Comparison of ENCODE assay signal across 22 cellular contexts in genomic region chr6:163679012-163679660, GRCh38.
DNase-seq lines count a peak whose midpoint lies in the region; ATAC-seq, FAIRE-seq and TF ChIP-seq lines count a peak whose summit lies in the region.
"Had no signal": no experiment of that assay in that cellular context is flagged by ENCODE, and none has a peak within 500 bp of the region (broad histone marks: within the 10 kb centered on the region; RNA-seq: fewer than 3 reads in every experiment).

No MANE protein-coding gene starts in this region.

- H3K9me3 ChIP-seq in liver (ENCODE audit: control insufficient read depth in 4 of 4, low read length in 3 of 4), result no peaks in the 10 kb centered on the region
- no peaks in the 10 kb centered on the region for H3K9me3 ChIP-seq in HepG2 (ENCODE audit: low read length)
- no peaks in the 10 kb centered on the region for H3K9me3 ChIP-seq in right lobe of liver
- H3K9me3 ChIP-seq in heart right ventricle, result peaks cover 0 to 14% (median 0%) of the 10 kb centered on the region in 11 donors
- H3K9me3 ChIP-seq: A549, Caco-2 had no signal

- ATAC-seq in HepG2, result no peak
- ATAC-seq in right lobe of liver, result peak; percentile 96 to 99 (median 98)
- ATAC-seq in heart right ventricle, result no peak
- ATAC-seq: A549; CD8-positive, alpha-beta T cell had no signal

- no peak overlapping the region for H3K27ac ChIP-seq in liver (ENCODE audit: low read depth in 1 of 2, low read length in 2 of 2)
- no peak overlapping the region for H3K27ac ChIP-seq in HepG2 (ENCODE audit: extremely low read length, insufficient read depth, low read length)
- no peak overlapping the region for H3K27ac ChIP-seq in right lobe of liver
- H3K27ac ChIP-seq in heart right ventricle, result no peak overlapping the region
- H3K27ac ChIP-seq: 22Rv1, A549, C4-2B had no signal

- DNase-seq in HepG2 (ENCODE audit: low spot score) (no peak), erythroblast (lab: John Stamatoyannopoulos, UW) (peak; percentile 40 to 46), right lobe of liver (peak in 1 of 3 donors; percentile 72), posterior vena cava (ENCODE audit: low spot score) (peak; percentile 44), cortex of kidney (lab: John Stamatoyannopoulos, UW) (no peak), NCI-H146 treated with DMSO at 0.1 percent for 48 hours (lab: John Stamatoyannopoulos, UW; ENCODE audit: unreplicated experiment) (no peak), heart right ventricle (no peak)
- DNase-seq: AML-193; Caco-2; Calu3; CD4-positive, alpha-beta T cell; CD8-positive, alpha-beta T cell; DMS79 treated with DMSO at 0.1 percent for 48 hours; GF-D8 had no signal

- no peak overlapping the region for H2AFZ ChIP-seq in HepG2 (ENCODE audit: low read length)

- POLR2A ChIA-PET in HepG2 (lab: Yijun Ruan, JAX), result no interaction called here

- intact Hi-C loops in HepG2 (cut with micrococcal nuclease; ENCODE audit: unreplicated experiment), result no loop called here
- intact Hi-C loops in right lobe of liver (cut with DNase I), result no loop called here
- intact Hi-C loops in posterior vena cava (cut with DNase I), result no loop called here
- intact Hi-C loops in heart right ventricle (cut with DNase I), result no loop called here

- H3K36me3 ChIP-seq in liver (ENCODE audit: control insufficient read depth in 4 of 4, insufficient read depth in 3 of 4, low read depth in 1 of 4, low read length in 3 of 4) (no peaks in the 10 kb centered on the region), HepG2 (replicated peaks in 1 of 2; ENCODE audit: control insufficient read depth in 1 of 2, insufficient read depth in 2 of 2, low read length in 2 of 2) (no peaks in the 10 kb centered on the region), right lobe of liver (no peaks in the 10 kb centered on the region), heart right ventricle (no peaks in the 10 kb centered on the region)
- H3K36me3 ChIP-seq: BLaER1 treated with 17β-estradiol and CSF1 and Interleukin-3, amounts not matched to agents 10 nM and 100 nM had no signal

- CTCF ChIA-PET in HepG2 (lab: Yijun Ruan, JAX; ENCODE audit: low intra/inter-chr PET ratio, low total read pairs), result no interaction called here

- TF ChIP-seq POLR2A in HepG2 (IDR thresholded peaks at IDR 0.05; ENCODE audit: insufficient read depth in 1 of 2, low read depth in 2 of 2, low read length in 2 of 2), result no peak
- no peak for TF ChIP-seq POLR2A in erythroblast (IDR thresholded peaks at IDR 0.05; ENCODE audit: low read length)
- no peak for TF ChIP-seq POLR2A in right lobe of liver (IDR thresholded peaks at IDR 0.05)

- WGBS in liver, result 74% methylated on average over 3 of the region's 3 CpGs
- WGBS in HepG2 (ENCODE audit: low lambda C conversion rate), result 6% methylated on average over 3 of the region's 3 CpGs
- 67% methylated on average over 3 of the region's 3 CpGs for WGBS in right lobe of liver (ENCODE audit: insufficient coverage, low coverage, low lambda C conversion rate, missing lambda C conversion rate)
- 95 to 98% methylated on average over 3 of the region's 3 CpGs for WGBS in heart right ventricle, 2 donors

- TF ChIP-seq RAD21 in liver (IDR thresholded peaks at IDR 0.05), result peak; percentile 30 to 45
- TF ChIP-seq RAD21 in HepG2 (CRISPR knock-in tag; IDR thresholded peaks at IDR 0.05), result no peak

- H4K20me1 ChIP-seq in HepG2 (ENCODE audit: insufficient read depth, low read length), result no peaks in the 10 kb centered on the region
- H4K20me1 ChIP-seq: BLaER1 treated with 17β-estradiol and CSF1 and Interleukin-3, amounts not matched to agents 10 nM and 100 nM had no signal

- no TSS peak for BruUV-seq in HepG2 (replicated peaks; lab: Mats Ljungman, UMichigan)

- H3K4me3 ChIP-seq in liver (ENCODE audit: low read depth in 1 of 3, low read length in 3 of 3), result no peak overlapping the region
- H3K4me3 ChIP-seq in HepG2 (replicated peaks in 1 of 3; ENCODE audit: insufficient read depth in 1 of 3, low read depth in 2 of 3, low read length in 3 of 3), result no peak overlapping the region
- H3K4me3 ChIP-seq in right lobe of liver, result no peak overlapping the region
- H3K4me3 ChIP-seq in heart right ventricle, result no peak overlapping the region
- H3K4me3 ChIP-seq: A549; BLaER1 treated with 17β-estradiol and CSF1 and Interleukin-3, amounts not matched to agents 10 nM and 100 nM had no signal

- TF ChIP-seq EP300 in HepG2 (IDR thresholded peaks at IDR 0.05; ENCODE audit: low read depth in 2 of 2, low read length in 2 of 2), result no peak
- no peak for TF ChIP-seq EP300 in HepG2 (CRISPR knock-in tag; IDR thresholded peaks at IDR 0.05; ENCODE audit: borderline replicate concordance)

- H3K4me1 ChIP-seq in liver (ENCODE audit: control insufficient read depth in 4 of 4, insufficient read depth in 4 of 4, low read length in 3 of 4) (peaks cover 0 to 6% (median 4%) of the 10 kb centered on the region in 4 donors), HepG2 (ENCODE audit: insufficient read depth, low read length) (no peaks in the 10 kb centered on the region), right lobe of liver (peaks cover 0 to 4% (median 2%) of the 10 kb centered on the region in 4 donors), heart right ventricle (peaks cover 0 to 20% (median 0%) of the 10 kb centered on the region in 9 donors)
- H3K4me1 ChIP-seq: A549, Caco-2 had no signal

- H3K4me2 ChIP-seq in HepG2 (ENCODE audit: low read depth, low read length), result no peak overlapping the region
- H3K4me2 ChIP-seq: A549 had no signal

- in situ Hi-C loops in HepG2 (cut with HindIII; ENCODE audit: extremely low pct_ligation_motif_present, low pct_unique_long_range_greater_than_20kb), result no loop called here

- H3K9ac ChIP-seq in liver (ENCODE audit: low read depth in 1 of 2, low read length in 2 of 2) (no peak overlapping the region), HepG2 (ENCODE audit: insufficient read depth, low read depth, low read length) (no peak overlapping the region)
- H3K9ac ChIP-seq: BLaER1 treated with 17β-estradiol and CSF1 and Interleukin-3, amounts not matched to agents 10 nM and 100 nM had no signal

- no peak for TF ChIP-seq CTCF in liver (IDR thresholded peaks at IDR 0.05; ENCODE audit: low read depth, low read length, missing input control)
- no peak for TF ChIP-seq CTCF in HepG2 (CRISPR knock-in tag; IDR thresholded peaks at IDR 0.05)
- TF ChIP-seq CTCF in right lobe of liver (IDR thresholded peaks at IDR 0.05), result no peak
- TF ChIP-seq CTCF in heart right ventricle (IDR thresholded peaks at IDR 0.05), result no peak

- no peaks in the 10 kb centered on the region for H3K79me2 ChIP-seq in HepG2 (ENCODE audit: insufficient read depth, low read length)

- no peak for FAIRE-seq in HepG2 (lab: Jason Lieb, UNC)
- FAIRE-seq: A549, D721Med, G401.6, GM19239 had no signal

- H3K27me3 ChIP-seq in liver (ENCODE audit: control insufficient read depth in 4 of 4, insufficient read depth in 4 of 4, low read length in 3 of 4), result no peaks in the 10 kb centered on the region
- H3K27me3 ChIP-seq in HepG2 (ENCODE audit: control insufficient read depth in 1 of 2, insufficient read depth in 2 of 2, low read length in 2 of 2), result no peaks in the 10 kb centered on the region
- H3K27me3 ChIP-seq in right lobe of liver, result no peaks in the 10 kb centered on the region
- peaks cover 0 to 2% (median 0%) of the 10 kb centered on the region in 7 donors for H3K27me3 ChIP-seq in heart right ventricle
- H3K27me3 ChIP-seq: BLaER1 treated with 17β-estradiol and CSF1 and Interleukin-3, amounts not matched to agents 10 nM and 100 nM had no signal

TF ChIP-seq in liver, 16 proteins besides CTCF, POLR2A, EP300 and RAD21 (continues in another document):
- TF ChIP-seq TAF1 (conservative IDR thresholded peaks at IDR 0.05) (no peak), RXRA (IDR thresholded peaks at IDR 0.05) (peak; percentile 49 to 90), FOXA2 (IDR thresholded peaks at IDR 0.05) (peak; percentile 56), HNF4G (IDR thresholded peaks at IDR 0.05) (no peak), HNF4A (conservative IDR thresholded peaks at IDR 0.05) (peak in 1 of 2 donors; percentile 60), MAX (IDR thresholded peaks at IDR 0.05) (no peak), FOXA1 (IDR thresholded peaks at IDR 0.05) (no peak), GABPA (IDR thresholded peaks at IDR 0.05 in 1 of 2, conservative IDR thresholded peaks at IDR 0.05 in 1 of 2) (no peak), EGR1 (IDR thresholded peaks at IDR 0.05; ENCODE audit: low read depth in 2 of 2) (no peak), ATF3 (IDR thresholded peaks at IDR 0.05) (no peak), JUND (IDR thresholded peaks at IDR 0.05) (no peak), NR2F2 (IDR thresholded peaks at IDR 0.05) (no peak)

TF ChIP-seq in HepG2, 621 proteins besides CTCF, POLR2A, EP300 and RAD21 (continues in another document):
- TF ChIP-seq GTF3A (CRISPR knock-in tag; conservative IDR thresholded peaks at IDR 0.05) (no peak), GLMP (CRISPR knock-in tag; IDR thresholded peaks at IDR 0.05; ENCODE audit: borderline replicate concordance) (no peak), MTA3 (CRISPR knock-in tag; IDR thresholded peaks at IDR 0.05) (no peak), ATF5 (CRISPR knock-in tag; IDR thresholded peaks at IDR 0.05; ENCODE audit: low read depth) (no peak)

Comparison
In these comparisons a context has a peak if more than half of its experiments do, and no peak if none do; other contexts are left out.
1. ATAC-seq: peak in right lobe of liver (4 of 4); none in HepG2 (single experiment) and heart right ventricle (0 of 8).
2. DNase-seq: peak in erythroblast (2 of 2) and posterior vena cava (single experiment); none in HepG2 (single experiment), cortex of kidney (single experiment), NCI-H146 treated with DMSO at 0.1 percent for 48 hours (single experiment) and heart right ventricle (0 of 2).